Comparison of ENCODE assay signal across 18 cellular contexts in the genomic region with DNA sequence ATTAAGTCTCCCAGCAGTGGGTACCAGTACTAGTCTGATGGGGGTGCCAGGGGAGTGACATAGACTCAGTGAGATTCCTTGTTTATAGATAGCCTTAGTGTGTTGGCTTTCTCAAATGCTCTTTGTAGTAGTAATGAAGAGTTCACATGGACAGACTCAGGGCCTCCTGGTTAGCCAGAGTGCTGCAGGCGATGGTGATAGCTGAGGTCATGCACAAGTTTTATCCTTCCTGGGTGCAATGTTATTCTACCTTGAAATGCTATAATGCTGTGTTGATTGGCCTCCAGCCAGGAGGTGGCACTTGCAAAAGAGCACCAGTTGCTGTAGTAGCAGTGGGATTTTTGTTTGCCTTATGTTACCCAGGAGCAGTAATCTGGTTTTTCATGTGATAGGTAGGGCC. TPM values are rescaled to one million over a fixed set of nuclear protein-coding genes. Genes with fewer than 3 reads are reported as not detected.
"Had no signal": no experiment of that assay in that cellular context is flagged by ENCODE, and none has a peak within 500 bp of the region (broad histone marks: within the 10 kb centered on the region; RNA-seq: fewer than 3 reads in every experiment).

No MANE protein-coding gene starts in this region.

- H3K36me3 ChIP-seq: lower lobe of right lung had no signal

- H3K4me1 Mint-ChIP-seq: neural crest cell had no signal

- H3K4me3 Mint-ChIP-seq: neural crest cell had no signal

- ATAC-seq: lower lobe of right lung had no signal

- DNase-seq: activated CD4-positive, alpha-beta T cell treated with anti-CD3 and anti-CD28 coated beads for 1 hour; activated CD4-positive, alpha-beta T cell treated with anti-CD3 and anti-CD28 coated beads, Interleukin-2, amount 50 U/mL, for 4 hours; activated effector memory CD4-positive, alpha-beta T cell treated with Interleukin-2 at 50 U/mL for 16 hours; activated naive CD4-positive, alpha-beta T cell treated with anti-CD3 and anti-CD28 coated beads, Interleukin-2, amount 50 U/mL, for 16 hours; activated T-cell treated with anti-CD3 and anti-CD28 coated beads, Interleukin-2, amount 50 U/mL, for 1 hour; hippocampal formation; lower lobe of right lung; midbrain; stimulated activated CD4-positive, alpha-beta T cell treated with anti-CD3 and anti-CD28 coated beads, Interleukin-12 subunit alpha, Interleukin-12 subunit beta, amount 100 ng/mL, for 4 hours; stimulated activated CD4-positive, alpha-beta T cell treated with anti-CD3 and anti-CD28 coated beads, Interleukin-2, amount 100 ng/mL, for 24 hours had no signal

- FAIRE-seq: colon, keratinocyte, urothelium cell line had no signal

- H3K9me3 ChIP-seq: lower lobe of right lung had no signal

- H3K4me1 ChIP-seq: lower lobe of right lung had no signal

- H3K27ac ChIP-seq: lower lobe of right lung, VCaP had no signal

- H3K4me3 ChIP-seq: lower lobe of right lung had no signal

RNA-seq across cellular contexts. Expression of a gene that starts 35.5 kb away (rescaled TPM):
- total RNA-seq: neural crest cell; osteocyte; pulmonary artery endothelial cell; T-helper 1 cell treated with Interleukin-12 subunit alpha and Interleukin-12 subunit beta and Interleukin-4 antibody, amounts not matched to agents 30 ng/mL and 1 ng/mL, for 36 hours had no signal
- polyA plus RNA-seq: keratinocyte had no signal

RNA-seq across cellular contexts. Expression of a gene that starts 39.4 kb away (rescaled TPM):
- total RNA-seq: neural crest cell; osteocyte; pulmonary artery endothelial cell; T-helper 1 cell treated with Interleukin-12 subunit alpha and Interleukin-12 subunit beta and Interleukin-4 antibody, amounts not matched to agents 30 ng/mL and 1 ng/mL, for 36 hours had no signal
- polyA plus RNA-seq: keratinocyte had no signal
